In the genomic region with DNA sequence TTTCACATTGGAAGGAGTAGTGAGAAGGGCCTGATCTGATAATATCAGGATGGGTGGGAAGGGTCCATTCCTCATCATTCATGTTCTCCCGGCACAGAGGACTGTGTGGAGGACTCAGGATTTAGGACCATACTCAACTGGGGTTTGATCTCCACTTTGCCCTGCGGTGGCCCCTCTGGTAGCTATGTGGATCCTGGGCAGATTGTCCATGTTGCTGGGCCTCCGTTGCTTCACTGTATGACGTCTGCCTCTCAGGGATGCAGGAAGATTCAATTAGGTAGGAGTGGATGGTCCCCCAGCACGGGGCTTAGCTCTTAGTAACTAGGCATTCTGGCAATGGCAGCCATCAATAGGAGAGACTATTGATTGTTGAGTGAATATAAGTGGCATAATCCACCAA, we compare ENCODE assay signal across 8 cellular contexts. TPM values are rescaled to one million over a fixed set of nuclear protein-coding genes. Genes with fewer than 3 reads are reported as not detected.
A peak's percentile ranks its signal among the peaks of the same experiment; 100 is the strongest.
DNase-seq lines count a peak whose midpoint lies in the region; ATAC-seq and TF ChIP-seq lines count a peak whose summit lies in the region.

No MANE protein-coding gene starts in this region.

- H3K9me3 Mint-ChIP-seq in GM23338: no peaks in the 10 kb centered on the region; the same call in 1 of the 3 replicates

- in situ Hi-C loops in gastrocnemius medialis (cut with MboI; ENCODE audit: low sequenced_read_pairs in 4 of 4): loop anchor here (5.0 to 25.0 kb wide), 5 partner anchors 71 to 317 kb away; no protein-coding TSS in a partner anchor

- H4K20me1 ChIP-seq in GM23338 (replicated peaks; ENCODE audit: insufficient read depth): peaks cover 11% of the 10 kb centered on the region; the same call in 1 of the 2 replicates

- H3K27ac Mint-ChIP-seq in GM23338: no peak overlapping the region; the same call in 1 of the 2 replicates

- CTCF ChIA-PET in RWPE1 (lab: Yijun Ruan, JAX): interaction anchor here (0.7 to 1.2 kb wide), 3 partner anchors 24 to 96 kb away, joined by 3 read pairs; no protein-coding TSS in a partner anchor

- H2AFZ ChIP-seq in GM23338: no peak overlapping the region

- peak overlapping the region; percentile 86 for H3K4me2 ChIP-seq in GM23338

- peaks cover 69% of the 10 kb centered on the region for H3K79me2 ChIP-seq in GM23338 (replicated peaks; ENCODE audit: insufficient read depth)

- peaks cover 52% of the 10 kb centered on the region for H3K4me1 Mint-ChIP-seq in GM23338

- H3K4me3 Mint-ChIP-seq in GM23338: peak overlapping the region; percentile 94

- H3K9me3 ChIP-seq in gastrocnemius medialis: no peaks in the 10 kb centered on the region

- H3K4me3 ChIP-seq in GM23338: peak overlapping the region; percentile 80
- peak overlapping the region; percentile 78 for H3K4me3 ChIP-seq in fibroblast of pulmonary artery (replicated peaks; ENCODE audit: low read depth, low read length)
- peak overlapping the region; percentile 74 to 94 (median 84) for H3K4me3 ChIP-seq in gastrocnemius medialis

- H3K36me3 ChIP-seq in GM23338 (ENCODE audit: insufficient read depth) (peaks cover 12% of the 10 kb centered on the region; the same call in 1 of the 2 replicates), gastrocnemius medialis (peaks cover 3 to 44% of the 10 kb centered on the region in 2 donors)

- no peak overlapping the region for H3K27ac ChIP-seq in GM23338 (ENCODE audit: low read depth)
- peak overlapping the region; percentile 84 for H3K27ac ChIP-seq in RWPE1
- H3K27ac ChIP-seq in gastrocnemius medialis: peak overlapping the region; percentile 92 to 98 (median 97)

- POLR2A ChIA-PET in RWPE1 (lab: Yijun Ruan, JAX; ENCODE audit: low non-redundant PET): interaction anchor here (0.5 to 1.9 kb wide), 4 partner anchors 13 to 182 kb away, joined by 3 to 6 read pairs (median 4); no protein-coding TSS in a partner anchor

- peaks cover 43% of the 10 kb centered on the region for H3K36me3 Mint-ChIP-seq in GM23338 (ENCODE audit: low read depth)

- peak in 1 of 2 donors; percentile 15 for TF ChIP-seq POLR2A in gastrocnemius medialis (IDR thresholded peaks at IDR 0.05)

- no peak for TF ChIP-seq CTCF in GM23338 (conservative IDR thresholded peaks at IDR 0.05; ENCODE audit: low read depth in 2 of 2)
- no peak for TF ChIP-seq CTCF in RWPE1 (conservative IDR thresholded peaks at IDR 0.05; ENCODE audit: low read depth)
- TF ChIP-seq CTCF in fibroblast of pulmonary artery (IDR thresholded peaks at IDR 0.05; ENCODE audit: low read length, missing control alignments): no peak
- no peak for TF ChIP-seq CTCF in gastrocnemius medialis (IDR thresholded peaks at IDR 0.05 in 4 of 5, conservative IDR thresholded peaks at IDR 0.05 in 1 of 5)

- H3K4me1 ChIP-seq in GM23338 (ENCODE audit: insufficient read depth) (peaks cover 60% of the 10 kb centered on the region), gastrocnemius medialis (peaks cover 15 to 37% of the 10 kb centered on the region in 2 donors)

- H3K27me3 ChIP-seq in GM23338 (ENCODE audit: insufficient read depth) (peaks cover 13% of the 10 kb centered on the region), gastrocnemius medialis (no peaks in the 10 kb centered on the region)

- H3K27me3 Mint-ChIP-seq in GM23338 (ENCODE audit: insufficient read depth, low read depth, poor library complexity): peaks cover 11% of the 10 kb centered on the region

- peaks cover 4% of the 10 kb centered on the region; the same call in 1 of the 2 replicates for H3F3A ChIP-seq in GM23338 (replicated peaks; ENCODE audit: low read depth)

- 0 out of 2 replicates have a peak, but pooled peaks cover 3% of the 10 kb centered on the region for H3K9me2 ChIP-seq in GM23338 (ENCODE audit: insufficient read depth)

- ATAC-seq in GM23338 (no peak), gastrocnemius medialis (no peak), HG02798 (IDR thresholded peaks at IDR 0.05; ENCODE audit: poor library complexity, unreplicated experiment) (no peak), GM19467 (IDR thresholded peaks at IDR 0.05; ENCODE audit: unreplicated experiment) (no peak)

- DNase-seq in GM23338 (ENCODE audit: low spot score): no peak
- DNase-seq in RWPE1 (ENCODE audit: low spot score): no peak
- DNase-seq in fibroblast of pulmonary artery (ENCODE audit: low read depth): no peak
- no peak for DNase-seq in gastrocnemius medialis
- DNase-seq in NCI-H2196 (lab: John Stamatoyannopoulos, UW; ENCODE audit: unreplicated experiment): no peak
- DNase-seq in NOMO-1 treated with dmso at 0.1 percent for 144 hours (lab: John Stamatoyannopoulos, UW; ENCODE audit: unreplicated experiment): no peak

- intact Hi-C loops in gastrocnemius medialis (cut with DNase I; ENCODE audit: low total_unique reads): loop anchor here (5.0 kb wide), 4 partner anchors 44 to 504 kb away; partner anchors contain the start of genes BRWD1 and PSMG1

TF ChIP-seq in GM23338, 12 proteins besides CTCF, POLR2A, EP300 and RAD21:
- no peak for TF ChIP-seq EZH2phosphoT487 (IDR thresholded peaks at IDR 0.05; ENCODE audit: unreplicated experiment)

RNA-seq across cellular contexts. Expression of gene ETS2, which starts 2.3 kb away (rescaled TPM):
- total RNA-seq in GM23338 (2014; rRNA removed; shearing (Covaris generic)): 35.5 and 36.8 TPM in 2 replicates
- 17.9 and 19.5 TPM in 2 replicates for polyA plus RNA-seq in GM23338 (2016; fragmentation: Nextera tagmentation; extraction: Ambion mirVana)
- total RNA-seq in gastrocnemius medialis: 100 to 1,000 TPM in 1 of 4 donors, 10 to 100 TPM in 3; 51.5 to 136 (median 59.3) TPM
